ENCODE assay signal across 8 cellular contexts in genomic region chr4:183504064-183504929, GRCh38. TPM values are rescaled to one million over a fixed set of nuclear protein-coding genes. Genes with fewer than 3 reads are reported as not detected.
A peak's percentile ranks its signal among the peaks of the same experiment; 100 is the strongest.
DNase-seq lines count a peak whose midpoint lies in the region; ATAC-seq and TF ChIP-seq lines count a peak whose summit lies in the region.

No MANE protein-coding gene starts in this region.

- H3K27ac Mint-ChIP-seq in activated naive CD8-positive, alpha-beta T cell treated with anti-CD3 and anti-CD28 coated beads for 36 hours: peak overlapping the region; percentile 98

- H3K36me3 ChIP-seq in ovary: no peaks in the 10 kb centered on the region
- no peaks in the 10 kb centered on the region for H3K36me3 ChIP-seq in tibial artery

- ATAC-seq in HG02610 (IDR thresholded peaks at IDR 0.05; ENCODE audit: unreplicated experiment): peak; percentile 74
- ATAC-seq in SK-N-SH treated with all-trans-retinoic acid at 6 μM for 48 hours: peak; percentile 83

- H3K9me3 ChIP-seq in ovary (no peaks in the 10 kb centered on the region), tibial artery (no peaks in the 10 kb centered on the region)

- no peak for TF ChIP-seq EP300 in ovary (IDR thresholded peaks at IDR 0.05)

- H3K27me3 ChIP-seq in ovary: no peaks in the 10 kb centered on the region
- H3K27me3 ChIP-seq in tibial artery: no peaks in the 10 kb centered on the region

- TF ChIP-seq CTCF in GM10266 (IDR thresholded peaks at IDR 0.05; ENCODE audit: control insufficient read depth, insufficient read depth, low read depth, missing control alignments): peak; percentile 22
- TF ChIP-seq CTCF in ovary (IDR thresholded peaks at IDR 0.05): peak; percentile 5 to 73 (median 53)
- peak in 1 of 2 experiments; percentile 23 for TF ChIP-seq CTCF in tibial artery (IDR thresholded peaks at IDR 0.05)

- peaks cover 3% of the 10 kb centered on the region for H3K36me3 Mint-ChIP-seq in activated naive CD8-positive, alpha-beta T cell treated with anti-CD3 and anti-CD28 coated beads for 36 hours

- 0% methylated on average over 41 to 106 of the region's 106 CpGs for whole genome bisulfite sequencing in ovary, 3 donors

- H3K27me3 Mint-ChIP-seq in activated naive CD8-positive, alpha-beta T cell treated with anti-CD3 and anti-CD28 coated beads for 36 hours: no peaks in the 10 kb centered on the region

- peak overlapping the region; percentile 91 for H3K4me3 Mint-ChIP-seq in activated naive CD8-positive, alpha-beta T cell treated with anti-CD3 and anti-CD28 coated beads for 36 hours

- peak; percentile 98 for DNase-seq in GM10266 (ENCODE audit: extremely low spot score)
- DNase-seq in NCI-H1092 (lab: John Stamatoyannopoulos, UW): peak; percentile 97
- DNase-seq in activated naive CD8-positive, alpha-beta T cell treated with anti-CD3 and anti-CD28 coated beads for 36 hours: peak; percentile 100
- DNase-seq in head of caudate nucleus: peak; percentile 94 to 100 (median 99)
- DNase-seq in ovary: peak; percentile 99 to 100 (median 99)
- DNase-seq in tibial artery: peak; percentile 99 to 100

- intact Hi-C loops in head of caudate nucleus (cut with DNase I): loop anchor here (2.0 to 5.0 kb wide), 2 partner anchors 59 to 153 kb away; partner anchors contain the start of genes CDKN2AIP, RWDD4 and TRAPPC11
- intact Hi-C loops in ovary (cut with DNase I): loop anchor here (2.0 to 10.0 kb wide), 4 partner anchors 39 to 155 kb away; partner anchors contain the start of genes CDKN2AIP (in 1 of the 4), RWDD4 (in 1 of the 4) and TRAPPC11 (in 1 of the 4)
- intact Hi-C loops in tibial artery (cut with DNase I; ENCODE audit: low total_unique reads): loop anchor here (2.0 kb wide), 2 partner anchors 59 to 155 kb away; partner anchors contain the start of genes CDKN2AIP, RWDD4 and TRAPPC11

- TF ChIP-seq POLR2A in ovary (IDR thresholded peaks at IDR 0.05): peak; percentile 61

- H3K4me1 ChIP-seq in ovary (ENCODE audit: insufficient read depth): peaks cover 1% of the 10 kb centered on the region
- H3K4me1 ChIP-seq in tibial artery: peaks cover 0 to 19% (median 3%) of the 10 kb centered on the region in 4 donors

- peaks cover 39% of the 10 kb centered on the region for H3K4me1 Mint-ChIP-seq in activated naive CD8-positive, alpha-beta T cell treated with anti-CD3 and anti-CD28 coated beads for 36 hours

- H3K27ac ChIP-seq in ovary (peak overlapping the region; percentile 97), tibial artery (peak overlapping the region; percentile 92 to 94)

- H3K4me3 ChIP-seq in ovary: peak overlapping the region; percentile 57
- peak overlapping the region; percentile 79 to 92 for H3K4me3 ChIP-seq in tibial artery

- H3K9me3 Mint-ChIP-seq in activated naive CD8-positive, alpha-beta T cell treated with anti-CD3 and anti-CD28 coated beads for 36 hours: no peaks in the 10 kb centered on the region

TF ChIP-seq in SK-N-SH treated with all-trans-retinoic acid at 6 μM for 48 hours, 23 proteins besides CTCF, POLR2A, EP300 and RAD21:
- TF ChIP-seq TSHZ2 (CRISPR knock-in tag; IDR thresholded peaks at IDR 0.05) (no peak; the same call in 1 of the 2 replicates), CSDC2 (CRISPR knock-in tag; IDR thresholded peaks at IDR 0.05) (no peak), PATZ1 (CRISPR knock-in tag; IDR thresholded peaks at IDR 0.05; ENCODE audit: borderline replicate concordance) (peak; percentile 62; the same call in 1 of the 2 replicates), SNAI2 (CRISPR knock-in tag; IDR thresholded peaks at IDR 0.05) (no peak), TCF4 (CRISPR knock-in tag; IDR thresholded peaks at IDR 0.05; ENCODE audit: borderline replicate concordance) (no peak)

RNA-seq across cellular contexts. Expression of gene ING2, which starts 0.6 kb away (rescaled TPM):
- 10 to 100 TPM; 17.4 to 18.0 TPM for total RNA-seq in activated naive CD8-positive, alpha-beta T cell treated with anti-CD3 and anti-CD28 coated beads for 36 hours
- total RNA-seq in ovary: 10 to 100 TPM; 19.3 to 47.5 (median 28.7) TPM
- polyA plus RNA-seq in ovary: 10 to 100 TPM; 38.6 to 47.3 TPM

RNA-seq across cellular contexts. Expression of gene CDKN2AIP, which starts 59.9 kb away (rescaled TPM):
- total RNA-seq in activated naive CD8-positive, alpha-beta T cell treated with anti-CD3 and anti-CD28 coated beads for 36 hours: 10 to 100 TPM; 27.7 to 29.7 TPM
- 10 to 100 TPM; 17.8 to 28.8 (median 19.2) TPM for total RNA-seq in ovary
- 10 to 100 TPM; 14.2 to 25.9 TPM for polyA plus RNA-seq in ovary

Comparison
In these comparisons a context has a peak if more than half of its experiments do, and no peak if none do; other contexts are left out.
1. Peak in every context shown above with its lines: DNase-seq, ATAC-seq, H3K4me3 ChIP-seq and H3K27ac ChIP-seq.